In genomic region chr10:124939290-124939689, GRCh38 we compare ENCODE assay signal across 16 cellular contexts. TPM values are rescaled to one million over a fixed set of nuclear protein-coding genes. Genes with fewer than 3 reads are reported as not detected.
DNase-seq lines count a peak whose midpoint lies in the region; ATAC-seq and TF ChIP-seq lines count a peak whose summit lies in the region.
"Had no signal": no experiment of that assay in that cellular context is flagged by ENCODE, and none has a peak within 500 bp of the region (broad histone marks: within the 10 kb centered on the region; RNA-seq: fewer than 3 reads in every experiment).

No MANE protein-coding gene starts in this region.

- no peak for TF ChIP-seq POLR2A in transverse colon (IDR thresholded peaks at IDR 0.05)

- POLR2A ChIA-PET in HEK293 (lab: Yijun Ruan, JAX), result interaction anchor here (0.6 to 0.7 kb wide), 2 partner anchors 10 to 360 kb away, joined by 3 read pairs; no protein-coding TSS in a partner anchor

- H3K9me3 ChIP-seq in HEK293 (ENCODE audit: control insufficient read depth, insufficient read depth, low read depth, low read length), result no peaks in the 10 kb centered on the region
- no peaks in the 10 kb centered on the region for H3K9me3 ChIP-seq in psoas muscle
- H3K9me3 ChIP-seq in transverse colon, result no peaks in the 10 kb centered on the region
- H3K9me3 ChIP-seq: BLaER1 treated with 17β-estradiol and CSF1 and Interleukin-3, amounts not matched to agents 10 nM and 100 nM had no signal

- H3K27me3 ChIP-seq in psoas muscle (ENCODE audit: insufficient read depth in 3 of 3, low read length in 2 of 3) (no peaks in the 10 kb centered on the region), transverse colon (no peaks in the 10 kb centered on the region)
- H3K27me3 ChIP-seq: BLaER1 treated with 17β-estradiol and CSF1 and Interleukin-3, amounts not matched to agents 10 nM and 100 nM had no signal

- H3K36me3 ChIP-seq in HEK293 (ENCODE audit: control insufficient read depth in 2 of 2, insufficient read depth in 1 of 2, low read length in 2 of 2) (peaks cover 0 to 6% of the 10 kb centered on the region in 2 experiments; a peak in 1 of 3 replicates), psoas muscle (ENCODE audit: insufficient read depth in 1 of 2, low read depth in 1 of 2) (no peaks in the 10 kb centered on the region), transverse colon (no peaks in the 10 kb centered on the region)

- intact Hi-C loops in psoas muscle (cut with DNase I), result no loop called here
- intact Hi-C loops in transverse colon (cut with DNase I; ENCODE audit: low total_unique reads), result no loop called here

- H3K4me1 ChIP-seq in HEK293 (ENCODE audit: control insufficient read depth, insufficient read depth, low read length) (peaks cover 9% of the 10 kb centered on the region), psoas muscle (peaks cover 79% of the 10 kb centered on the region), transverse colon (peaks cover 12 to 36% (median 21%) of the 10 kb centered on the region in 4 donors)

- TF ChIP-seq CTCF in HEK293 (tag by site-specific recombination; IDR thresholded peaks at IDR 0.05) (no peak), psoas muscle (IDR thresholded peaks at IDR 0.05) (no peak), transverse colon (IDR thresholded peaks at IDR 0.05) (no peak)

- ATAC-seq in psoas muscle, result no peak
- ATAC-seq: CD8-positive, alpha-beta T cell; GM23338; HCT116; HepG2 had no signal

- H3K4me3 ChIP-seq in HEK293 (ENCODE audit: low read depth, low read length) (no peak overlapping the region), psoas muscle (no peak overlapping the region), transverse colon (no peak overlapping the region)
- H3K4me3 ChIP-seq: BLaER1 treated with 17β-estradiol and CSF1 and Interleukin-3, amounts not matched to agents 10 nM and 100 nM; GM23338 had no signal

- no peak for TF ChIP-seq EP300 in transverse colon (IDR thresholded peaks at IDR 0.05; ENCODE audit: low read depth)

- DNase-seq in NCI-H748 (lab: John Stamatoyannopoulos, UW; ENCODE audit: unreplicated experiment), result peak; percentile 35
- DNase-seq in NCI-H748 treated with DMSO at 0.1 percent for 48 hours (lab: John Stamatoyannopoulos, UW), result no peak
- peak; percentile 19 for DNase-seq in NCI-H146 (lab: John Stamatoyannopoulos, UW)
- DNase-seq in psoas muscle, result no peak
- no peak for DNase-seq in transverse colon
- no peak for DNase-seq in medulla oblongata (ENCODE audit: extremely low spot score)
- DNase-seq: Calu3; CD8-positive, alpha-beta T cell; DMS79 treated with DMSO at 0.1 percent for 48 hours; GF-D8; H7 had no signal

- in situ Hi-C loops in transverse colon (cut with MboI; ENCODE audit: low pct_ligation_motif_present in 1 of 4, low pct_unique_long_range_greater_than_20kb in 1 of 4, low sequenced_read_pairs in 3 of 4), result no loop called here

- CTCF ChIA-PET in HEK293 (lab: Yijun Ruan, JAX), result no interaction called here

- H3K27ac ChIP-seq in HEK293 (ENCODE audit: extremely low read depth, low read depth, low read length), result no peak overlapping the region
- H3K27ac ChIP-seq in psoas muscle, result peak overlapping the region; percentile 86
- no peak overlapping the region for H3K27ac ChIP-seq in transverse colon
- H3K27ac ChIP-seq: BLaER1 treated with 17β-estradiol and CSF1 and Interleukin-3, amounts not matched to agents 10 nM and 100 nM had no signal

- WGBS in psoas muscle, 3 donors, result 35 to 80% (median 40%) methylated on average over 1 of the region's 1 CpG
- 76 to 79% methylated on average over 1 of the region's 1 CpG for WGBS in transverse colon (ENCODE audit: low coverage in 1 of 2), 2 donors

TF ChIP-seq in HEK293, 187 proteins besides CTCF, POLR2A, EP300 and RAD21 (continues in another document):
- TF ChIP-seq ZNF843 (tag by site-specific recombination; IDR thresholded peaks at IDR 0.05) (peak; percentile 56; the same call in 1 of the 2 replicates), PRDM10 (tag by site-specific recombination; IDR thresholded peaks at IDR 0.05) (no peak), FEZF1 (tag by site-specific recombination; IDR thresholded peaks at IDR 0.05) (0 out of 2 replicates have a peak, but pooled peaks have one; percentile 24), KLF10 (tag by site-specific recombination; IDR thresholded peaks at IDR 0.05) (no peak), ZBTB8A (tag by site-specific recombination; IDR thresholded peaks at IDR 0.05) (no peak), ZNF394 (tag by site-specific recombination; IDR thresholded peaks at IDR 0.05; ENCODE audit: borderline replicate concordance) (no peak), ZNF433 (tag by site-specific recombination; IDR thresholded peaks at IDR 0.05; ENCODE audit: low read depth) (no peak), KLF8 (tag by site-specific recombination; IDR thresholded peaks at IDR 0.05) (no peak), BCL11A (tag by site-specific recombination; IDR thresholded peaks at IDR 0.05; ENCODE audit: low read depth) (0 out of 2 replicates have a peak, but pooled peaks have one; percentile 35), ZNF169 (tag by site-specific recombination; IDR thresholded peaks at IDR 0.05) (no peak), ZNF19 (tag by site-specific recombination; IDR thresholded peaks at IDR 0.05; ENCODE audit: low read depth) (no peak), ZNF366 (tag by site-specific recombination; conservative IDR thresholded peaks at IDR 0.05) (peak; percentile 60; the same call in 1 of the 2 replicates), ZNF10 (tag by site-specific recombination; IDR thresholded peaks at IDR 0.05) (no peak)
- TF ChIP-seq, protein P1, sequence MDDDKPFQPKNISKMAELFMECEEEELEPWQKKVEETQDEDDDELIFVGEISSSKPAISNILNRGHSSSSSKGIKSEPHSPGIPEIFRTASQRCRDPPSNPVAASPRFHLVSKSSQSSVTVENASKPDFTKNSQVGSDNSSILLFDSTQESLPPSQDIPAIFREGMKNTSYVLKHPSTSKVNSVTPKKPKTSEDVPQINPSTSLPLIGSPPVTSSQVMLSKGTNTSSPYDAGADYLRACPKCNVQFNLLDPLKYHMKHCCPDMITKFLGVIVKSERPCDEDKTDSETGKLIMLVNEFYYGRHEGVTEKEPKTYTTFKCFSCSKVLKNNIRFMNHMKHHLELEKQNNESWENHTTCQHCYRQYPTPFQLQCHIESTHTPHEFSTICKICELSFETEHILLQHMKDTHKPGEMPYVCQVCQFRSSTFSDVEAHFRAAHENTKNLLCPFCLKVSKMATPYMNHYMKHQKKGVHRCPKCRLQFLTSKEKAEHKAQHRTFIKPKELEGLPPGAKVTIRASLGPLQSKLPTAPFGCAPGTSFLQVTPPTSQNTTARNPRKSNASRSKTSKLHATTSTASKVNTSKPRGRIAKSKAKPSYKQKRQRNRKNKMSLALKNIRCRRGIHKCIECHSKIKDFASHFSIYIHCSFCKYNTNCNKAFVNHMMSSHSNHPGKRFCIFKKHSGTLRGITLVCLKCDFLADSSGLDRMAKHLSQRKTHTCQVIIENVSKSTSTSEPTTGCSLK (tag by site-specific recombination; IDR thresholded peaks at IDR 0.05), result no peak
- TF ChIP-seq, protein P2, sequence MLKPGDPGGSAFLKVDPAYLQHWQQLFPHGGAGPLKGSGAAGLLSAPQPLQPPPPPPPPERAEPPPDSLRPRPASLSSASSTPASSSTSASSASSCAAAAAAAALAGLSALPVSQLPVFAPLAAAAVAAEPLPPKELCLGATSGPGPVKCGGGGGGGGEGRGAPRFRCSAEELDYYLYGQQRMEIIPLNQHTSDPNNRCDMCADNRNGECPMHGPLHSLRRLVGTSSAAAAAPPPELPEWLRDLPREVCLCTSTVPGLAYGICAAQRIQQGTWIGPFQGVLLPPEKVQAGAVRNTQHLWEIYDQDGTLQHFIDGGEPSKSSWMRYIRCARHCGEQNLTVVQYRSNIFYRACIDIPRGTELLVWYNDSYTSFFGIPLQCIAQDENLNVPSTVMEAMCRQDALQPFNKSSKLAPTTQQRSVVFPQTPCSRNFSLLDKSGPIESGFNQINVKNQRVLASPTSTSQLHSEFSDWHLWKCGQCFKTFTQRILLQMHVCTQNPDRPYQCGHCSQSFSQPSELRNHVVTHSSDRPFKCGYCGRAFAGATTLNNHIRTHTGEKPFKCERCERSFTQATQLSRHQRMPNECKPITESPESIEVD (tag by site-specific recombination; IDR thresholded peaks at IDR 0.05), result peak; percentile 79

RNA-seq across cellular contexts. Expression of gene ZRANB1, which starts 2.6 kb away (rescaled TPM):
- total RNA-seq in psoas muscle, result 10 to 100 TPM; 25.7 to 81.4 (median 53.1) TPM
- polyA plus RNA-seq in psoas muscle, result 100 to 1,000 TPM in 1 of 3 donors, 10 to 100 TPM in 2; 20.9 to 115 (median 57.3) TPM
- total RNA-seq in transverse colon, result 10 to 100 TPM in 3 of 4 donors, 1 to 10 TPM in 1; 8.4 to 24.0 (median 16.8) TPM

Comparison
In these comparisons a context has a peak if more than half of its experiments do, and no peak if none do; other contexts are left out.
1. DNase-seq: peak in NCI-H748 (single experiment) and NCI-H146 (single experiment); none in NCI-H748 treated with DMSO at 0.1 percent for 48 hours (single experiment), psoas muscle (0 of 2), transverse colon (single experiment) and medulla oblongata (single experiment).